1 cellular context compared by ENCODE assay signal in the genomic region with DNA sequence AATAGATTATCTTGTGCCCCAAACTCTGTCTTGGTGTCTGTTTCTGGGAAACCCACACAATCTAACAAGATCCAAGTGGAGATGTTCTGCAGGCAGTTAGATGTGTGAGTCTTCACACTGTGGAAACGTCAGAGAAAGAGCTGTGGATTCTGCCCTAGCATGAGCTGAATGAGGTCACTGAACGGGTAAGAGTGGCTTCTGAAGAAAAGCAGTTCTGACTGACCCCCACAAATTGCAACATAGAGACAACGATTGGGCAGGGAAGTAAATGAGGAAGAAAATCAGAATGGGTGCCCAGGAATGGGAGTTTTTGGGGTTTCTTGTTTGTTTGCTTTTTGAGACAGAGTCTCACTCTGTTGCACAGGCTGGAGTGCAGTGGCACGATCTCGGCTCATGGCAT.
TF ChIP-seq lines count a peak whose summit lies in the region.

No MANE protein-coding gene starts in this region.

TF ChIP-seq in K562, 482 proteins besides CTCF, POLR2A, EP300 and RAD21 (continued from another document):
- TF ChIP-seq, protein P1, sequence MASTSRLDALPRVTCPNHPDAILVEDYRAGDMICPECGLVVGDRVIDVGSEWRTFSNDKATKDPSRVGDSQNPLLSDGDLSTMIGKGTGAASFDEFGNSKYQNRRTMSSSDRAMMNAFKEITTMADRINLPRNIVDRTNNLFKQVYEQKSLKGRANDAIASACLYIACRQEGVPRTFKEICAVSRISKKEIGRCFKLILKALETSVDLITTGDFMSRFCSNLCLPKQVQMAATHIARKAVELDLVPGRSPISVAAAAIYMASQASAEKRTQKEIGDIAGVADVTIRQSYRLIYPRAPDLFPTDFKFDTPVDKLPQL (IDR thresholded peaks at IDR 0.05; ENCODE audit: extremely low read depth, insufficient read length) = no peak
